Comparison of ENCODE assay signal across 7 cellular contexts in genomic region chr10:7258948-7259523, GRCh38.
DNase-seq lines count a peak whose midpoint lies in the region; ATAC-seq, FAIRE-seq and TF ChIP-seq lines count a peak whose summit lies in the region.

No MANE protein-coding gene starts in this region.

- H3K4me3 ChIP-seq in Peyer's patch (no peak overlapping the region), tibial artery (no peak overlapping the region)

- H3K27ac ChIP-seq in Peyer's patch, result no peak overlapping the region
- no peak overlapping the region for H3K27ac ChIP-seq in tibial artery

- H3K36me3 ChIP-seq in Peyer's patch, result no peaks in the 10 kb centered on the region
- H3K36me3 ChIP-seq in tibial artery, result no peaks in the 10 kb centered on the region

- TF ChIP-seq POLR2A in Peyer's patch (IDR thresholded peaks at IDR 0.05), result no peak
- TF ChIP-seq POLR2A in H54 (IDR thresholded peaks at IDR 0.05; ENCODE audit: low read depth, low read length), result no peak

- DNase-seq in Peyer's patch (peak in 2 of 3 donors; percentile 63 to 78), tibial artery (no peak), NCI-H226 (no peak), H54 (ENCODE audit: insufficient read length, low spot score) (no peak)
- DNase-seq in activated naive CD4-positive, alpha-beta T cell treated with anti-CD3 and anti-CD28 coated beads, Interleukin-2, amount 50 U/mL, for 16 hours, result peak; percentile 61
- DNase-seq in stimulated activated CD8-positive, alpha-beta memory T cell treated with anti-CD3 and anti-CD28 coated beads, Interleukin-12 subunit alpha, Interleukin-12 subunit beta, amount 100 ng/mL, for 1 hour (ENCODE audit: low read depth), result peak; percentile 66

- TF ChIP-seq CTCF in Peyer's patch (IDR thresholded peaks at IDR 0.05) (no peak), tibial artery (IDR thresholded peaks at IDR 0.05) (no peak)

- no peak for FAIRE-seq in H54 (lab: Jason Lieb, UNC)

- H3K27me3 ChIP-seq in Peyer's patch (no peaks in the 10 kb centered on the region), tibial artery (no peaks in the 10 kb centered on the region)

- intact Hi-C loops in tibial artery (cut with DNase I; ENCODE audit: low total_unique reads), result no loop called here

- peak; percentile 66 for ATAC-seq in GM21576 (IDR thresholded peaks at IDR 0.05; ENCODE audit: unreplicated experiment)

- H3K4me1 ChIP-seq in Peyer's patch, result peaks cover 0 to 20% (median 5%) of the 10 kb centered on the region in 4 donors
- peaks cover 0 to 4% (median 0%) of the 10 kb centered on the region in 4 donors for H3K4me1 ChIP-seq in tibial artery

- no peaks in the 10 kb centered on the region for H3K9me3 ChIP-seq in Peyer's patch
- H3K9me3 ChIP-seq in tibial artery, result no peaks in the 10 kb centered on the region

Comparison
In these comparisons a context has a peak if more than half of its experiments do, and no peak if none do; other contexts are left out.
1. DNase-seq: peak in Peyer's patch (2 of 3), activated naive CD4-positive, alpha-beta T cell treated with anti-CD3 and anti-CD28 coated beads, Interleukin-2, amount 50 U/mL, for 16 hours (single experiment) and stimulated activated CD8-positive, alpha-beta memory T cell treated with anti-CD3 and anti-CD28 coated beads, Interleukin-12 subunit alpha, Interleukin-12 subunit beta, amount 100 ng/mL, for 1 hour (single experiment); none in tibial artery (0 of 2), NCI-H226 (single experiment) and H54 (single experiment).